In the genomic region with DNA sequence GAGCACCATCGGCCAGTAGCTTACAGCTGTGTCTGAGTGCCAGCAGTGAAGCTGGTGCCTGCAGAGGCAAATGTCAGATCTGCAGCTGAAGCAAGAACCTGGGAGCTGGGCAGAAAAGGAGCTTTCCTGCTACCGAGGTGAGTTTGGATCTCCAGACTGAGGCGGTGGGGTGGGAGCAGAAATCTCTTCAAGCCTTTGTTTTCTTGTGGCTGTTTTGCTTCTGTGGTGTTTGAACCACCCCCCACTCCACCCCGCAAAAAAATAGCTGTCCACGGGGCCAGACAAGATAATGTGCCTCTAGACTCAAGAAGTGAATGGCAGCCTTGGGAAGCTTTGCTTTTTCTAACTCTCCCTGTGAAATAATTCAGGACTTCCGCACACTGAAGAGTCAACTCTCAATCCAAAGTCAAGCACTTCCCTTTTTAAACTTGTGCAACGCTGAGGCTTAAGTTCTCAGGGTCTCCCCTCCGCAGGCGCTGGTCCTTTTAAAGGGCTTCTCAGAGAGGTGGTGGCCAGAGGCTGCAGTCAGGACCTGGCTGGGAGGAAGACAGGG, we compare ENCODE assay signal across 8 cellular contexts.
DNase-seq lines count a peak whose midpoint lies in the region; TF ChIP-seq lines count a peak whose summit lies in the region.

No MANE protein-coding gene starts in this region.

- H3K9me2 ChIP-seq in MM.1S (replicated peaks; ENCODE audit: insufficient read depth, low read length), result no peaks in the 10 kb centered on the region

- H3K4me2 ChIP-seq in MM.1S (ENCODE audit: low read depth, low read length), result peak overlapping the region; percentile 42

- TF ChIP-seq CTCF in GM12865 (IDR thresholded peaks at IDR 0.05; ENCODE audit: insufficient read depth, low read depth, low read length, missing control alignments), result no peak
- no peak for TF ChIP-seq CTCF in MM.1S (IDR thresholded peaks at IDR 0.05; ENCODE audit: low read length)
- no peak for TF ChIP-seq CTCF in osteocyte (IDR thresholded peaks at IDR 0.05)
- no peak for TF ChIP-seq CTCF in GM13976 (IDR thresholded peaks at IDR 0.05; ENCODE audit: borderline replicate concordance, control extremely low read depth, extremely low read depth, insufficient read depth, missing control alignments)

- peak overlapping the region; percentile 76 for H3K27ac Mint-ChIP-seq in dendritic cell treated with granulocyte-macrophage colony-stimulating factor and Interleukin-4, amounts not matched to agents 40 ng/mL and 50 ng/mL, for 4 days
- H3K27ac Mint-ChIP-seq in osteocyte (ENCODE audit: unreplicated experiment), result no peak overlapping the region

- intact Hi-C loops in dendritic cell treated with granulocyte-macrophage colony-stimulating factor and Interleukin-4, amounts not matched to agents 40 ng/mL and 50 ng/mL, for 4 days (cut with micrococcal nuclease), result loop anchor here (2.0 kb wide), 1 partner anchor 97 kb away; no protein-coding TSS in a partner anchor

- H3K27ac ChIP-seq in MM.1S (ENCODE audit: low read length), result no peak overlapping the region

- H3K79me2 ChIP-seq in MM.1S (ENCODE audit: low read length), result no peaks in the 10 kb centered on the region

- H3K4me3 Mint-ChIP-seq in dendritic cell treated with granulocyte-macrophage colony-stimulating factor and Interleukin-4, amounts not matched to agents 40 ng/mL and 50 ng/mL, for 4 days, result peak overlapping the region; percentile 85
- peak overlapping the region; percentile 49 for H3K4me3 Mint-ChIP-seq in osteocyte (ENCODE audit: unreplicated experiment)

- in situ Hi-C loops in GM13976 (cut with MboI; ENCODE audit: low sequenced_read_pairs, unreplicated experiment), result loop anchor here (10.0 kb wide), 1 partner anchor 101 kb away; no protein-coding TSS in a partner anchor

- H3K9me3 Mint-ChIP-seq in dendritic cell treated with granulocyte-macrophage colony-stimulating factor and Interleukin-4, amounts not matched to agents 40 ng/mL and 50 ng/mL, for 4 days, result no peaks in the 10 kb centered on the region
- H3K9me3 Mint-ChIP-seq in osteocyte (ENCODE audit: unreplicated experiment), result no peaks in the 10 kb centered on the region

- H3K36me3 Mint-ChIP-seq in dendritic cell treated with granulocyte-macrophage colony-stimulating factor and Interleukin-4, amounts not matched to agents 40 ng/mL and 50 ng/mL, for 4 days (ENCODE audit: low read depth), result peaks cover 6% of the 10 kb centered on the region
- H3K36me3 Mint-ChIP-seq in osteocyte (ENCODE audit: unreplicated experiment), result no peaks in the 10 kb centered on the region

- peaks cover 12% of the 10 kb centered on the region; the same call in 1 of the 2 replicates for H3K27me3 ChIP-seq in MM.1S (replicated peaks; ENCODE audit: insufficient read depth, low read length)

- peaks cover 22% of the 10 kb centered on the region for H3K27me3 Mint-ChIP-seq in dendritic cell treated with granulocyte-macrophage colony-stimulating factor and Interleukin-4, amounts not matched to agents 40 ng/mL and 50 ng/mL, for 4 days
- H3K27me3 Mint-ChIP-seq in osteocyte (ENCODE audit: unreplicated experiment), result peaks cover 28% of the 10 kb centered on the region

- H3K36me3 ChIP-seq in MM.1S (replicated peaks; ENCODE audit: insufficient read depth, low read length), result no peaks in the 10 kb centered on the region

- 0 out of 2 replicates have a peak overlapping the region, but pooled peaks have one; percentile 11 for H2AFZ ChIP-seq in MM.1S (ENCODE audit: low read length)

- no peaks in the 10 kb centered on the region for H4K20me1 ChIP-seq in MM.1S (ENCODE audit: insufficient read depth, low read length)

- H3F3A ChIP-seq in MM.1S (ENCODE audit: insufficient read depth, low read length), result no peaks in the 10 kb centered on the region

- H3K4me3 ChIP-seq in GM12865 (ENCODE audit: low read depth, low read length) (peak overlapping the region; percentile 52), MM.1S (ENCODE audit: low read length) (no peak overlapping the region)

- H3K9ac ChIP-seq in MM.1S (ENCODE audit: low read length), result no peak overlapping the region

- no peaks in the 10 kb centered on the region for H3K4me1 ChIP-seq in MM.1S (ENCODE audit: low read length)

- no peaks in the 10 kb centered on the region for H3K9me3 ChIP-seq in MM.1S (replicated peaks; ENCODE audit: insufficient read depth, low read length)

- DNase-seq in GM12865 (ENCODE audit: low read depth) (no peak), MM.1S (no peak), osteocyte (ENCODE audit: extremely low spot score, unreplicated experiment) (no peak), GOT3 (lab: John Stamatoyannopoulos, UW) (no peak), NCI-H2029 (lab: John Stamatoyannopoulos, UW) (no peak), GM13976 (ENCODE audit: low spot score) (no peak), kidney tubule cell (ENCODE audit: low spot score) (no peak)

- H3K4me1 Mint-ChIP-seq in dendritic cell treated with granulocyte-macrophage colony-stimulating factor and Interleukin-4, amounts not matched to agents 40 ng/mL and 50 ng/mL, for 4 days (ENCODE audit: low read depth), result peaks cover 39% of the 10 kb centered on the region
- H3K4me1 Mint-ChIP-seq in osteocyte (ENCODE audit: unreplicated experiment), result peaks cover 2% of the 10 kb centered on the region
